In the genomic region with DNA sequence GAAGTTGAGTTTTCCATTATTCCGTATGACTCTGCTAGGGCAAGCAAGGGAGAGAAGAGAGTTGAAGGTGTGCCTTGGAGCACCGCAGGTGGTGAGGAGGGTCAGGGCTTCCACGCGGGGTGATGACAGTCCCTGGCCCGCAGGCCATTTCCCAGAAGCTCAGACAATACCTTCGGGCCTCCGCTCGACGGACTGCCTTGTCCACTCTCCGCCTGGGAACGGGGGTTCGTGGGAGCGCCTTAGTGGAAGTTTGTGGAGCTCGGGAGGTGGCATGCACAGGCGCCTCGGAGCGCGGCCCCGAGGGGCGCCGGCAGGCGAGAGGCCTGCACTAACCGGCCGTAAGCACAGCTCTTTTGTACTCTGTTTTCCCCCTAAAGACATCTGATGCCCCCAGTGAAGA, we compare ENCODE assay signal across 12 cellular contexts.
DNase-seq lines count a peak whose midpoint lies in the region; ATAC-seq and TF ChIP-seq lines count a peak whose summit lies in the region.
"Had no signal": no experiment of that assay in that cellular context is flagged by ENCODE, and none has a peak within 500 bp of the region (broad histone marks: within the 10 kb centered on the region; RNA-seq: fewer than 3 reads in every experiment).

No MANE protein-coding gene starts in this region.

- H3K4me1 Mint-ChIP-seq in dendritic cell treated with granulocyte-macrophage colony-stimulating factor and Interleukin-4, amounts not matched to agents 40 ng/mL and 50 ng/mL, for 4 days (ENCODE audit: low read depth), result peaks cover 23% of the 10 kb centered on the region
- H3K4me1 Mint-ChIP-seq in nephron progenitor cell, result peaks cover 5% of the 10 kb centered on the region
- H3K4me1 Mint-ChIP-seq: nephron had no signal

- intact Hi-C loops in left ventricle myocardium inferior (cut with micrococcal nuclease), result no loop called here
- intact Hi-C loops in left cardiac atrium (cut with DNase I), result no loop called here
- intact Hi-C loops in dendritic cell treated with granulocyte-macrophage colony-stimulating factor and Interleukin-4, amounts not matched to agents 40 ng/mL and 50 ng/mL, for 4 days (cut with micrococcal nuclease), result no loop called here
- intact Hi-C loops in vagina (cut with DNase I), result no loop called here

- peak overlapping the region; percentile 80 for H3K27ac Mint-ChIP-seq in dendritic cell treated with granulocyte-macrophage colony-stimulating factor and Interleukin-4, amounts not matched to agents 40 ng/mL and 50 ng/mL, for 4 days
- peak overlapping the region; percentile 63 for H3K27ac Mint-ChIP-seq in nephron progenitor cell
- H3K27ac Mint-ChIP-seq: nephron had no signal

- H3K9me3 ChIP-seq in left ventricle myocardium inferior (replicated peaks) (no peaks in the 10 kb centered on the region), vagina (no peaks in the 10 kb centered on the region)
- H3K9me3 ChIP-seq: SK-N-SH had no signal

- H3K27ac ChIP-seq in left ventricle myocardium inferior (replicated peaks) (no peak overlapping the region), vagina (no peak overlapping the region)

- peak overlapping the region; percentile 64 for H3K4me3 ChIP-seq in left ventricle myocardium inferior
- peak overlapping the region; percentile 44 to 57 for H3K4me3 ChIP-seq in vagina

- H3K36me3 Mint-ChIP-seq in dendritic cell treated with granulocyte-macrophage colony-stimulating factor and Interleukin-4, amounts not matched to agents 40 ng/mL and 50 ng/mL, for 4 days (ENCODE audit: low read depth), result no peaks in the 10 kb centered on the region
- peaks cover 5% of the 10 kb centered on the region for H3K36me3 Mint-ChIP-seq in nephron progenitor cell (ENCODE audit: low read depth)

- peak overlapping the region; percentile 42 for H3K4me3 Mint-ChIP-seq in dendritic cell treated with granulocyte-macrophage colony-stimulating factor and Interleukin-4, amounts not matched to agents 40 ng/mL and 50 ng/mL, for 4 days
- H3K4me3 Mint-ChIP-seq in nephron progenitor cell, result no peak overlapping the region
- H3K4me3 Mint-ChIP-seq: nephron had no signal

- no peaks in the 10 kb centered on the region for H3K36me3 ChIP-seq in left ventricle myocardium inferior
- H3K36me3 ChIP-seq in vagina, result no peaks in the 10 kb centered on the region

- peaks cover 30% of the 10 kb centered on the region for H3K27me3 Mint-ChIP-seq in dendritic cell treated with granulocyte-macrophage colony-stimulating factor and Interleukin-4, amounts not matched to agents 40 ng/mL and 50 ng/mL, for 4 days
- peaks cover 3% of the 10 kb centered on the region for H3K27me3 Mint-ChIP-seq in nephron progenitor cell (ENCODE audit: low read depth, poor library complexity)

- TF ChIP-seq POLR2A in vagina (IDR thresholded peaks at IDR 0.05), result no peak

- ATAC-seq in left cardiac atrium (no peak), HG02588 (IDR thresholded peaks at IDR 0.05; ENCODE audit: unreplicated experiment) (no peak)

- no peaks in the 10 kb centered on the region for H3K27me3 ChIP-seq in left ventricle myocardium inferior (ENCODE audit: low read depth)
- H3K27me3 ChIP-seq in vagina, result no peaks in the 10 kb centered on the region

- H3K4me1 ChIP-seq in left ventricle myocardium inferior, result peaks cover 7% of the 10 kb centered on the region
- H3K4me1 ChIP-seq in vagina, result peaks cover 8% of the 10 kb centered on the region

- TF ChIP-seq CTCF in left ventricle myocardium inferior (IDR thresholded peaks at IDR 0.05; ENCODE audit: borderline replicate concordance) (no peak), nephron progenitor cell (IDR thresholded peaks at IDR 0.05) (no peak), vagina (IDR thresholded peaks at IDR 0.05) (no peak)

- no peaks in the 10 kb centered on the region for H3K9me3 Mint-ChIP-seq in dendritic cell treated with granulocyte-macrophage colony-stimulating factor and Interleukin-4, amounts not matched to agents 40 ng/mL and 50 ng/mL, for 4 days
- peaks cover 6% of the 10 kb centered on the region for H3K9me3 Mint-ChIP-seq in nephron progenitor cell
- H3K9me3 Mint-ChIP-seq: nephron had no signal

- DNase-seq in left ventricle myocardium inferior, result peak; percentile 15
- no peak for DNase-seq in left cardiac atrium
- no peak for DNase-seq in nephron progenitor cell
- DNase-seq in vagina (ENCODE audit: extremely low spot score in 2 of 2), result no peak
- DNase-seq in NCI-H1694 (lab: John Stamatoyannopoulos, UW), result no peak
- DNase-seq in GM03348 (ENCODE audit: low spot score), result no peak
- DNase-seq: GOT3; NK-92 treated with Interleukin-12 subunit alpha and Interleukin-12 subunit beta, amount 100 ng/mL, for 24 hours had no signal
